Comparison of ENCODE assay signal across 13 cellular contexts in the genomic region with DNA sequence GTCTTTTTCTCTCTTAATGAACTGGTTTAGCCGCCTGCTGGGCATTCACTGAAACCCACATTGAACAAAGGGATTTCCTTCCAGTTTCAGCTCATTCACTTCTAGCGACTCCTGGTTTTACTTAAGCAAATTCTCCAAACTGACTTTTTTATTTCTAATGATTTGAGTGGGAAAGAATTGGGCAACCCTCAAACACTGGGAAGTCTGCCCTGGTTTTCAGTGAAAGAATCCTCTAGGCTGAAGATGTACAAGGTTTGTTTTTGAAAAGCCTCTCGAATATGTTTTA. TPM values are rescaled to one million over a fixed set of nuclear protein-coding genes. Genes with fewer than 3 reads are reported as not detected.
DNase-seq lines count a peak whose midpoint lies in the region; ATAC-seq and TF ChIP-seq lines count a peak whose summit lies in the region.
"Had no signal": no experiment of that assay in that cellular context is flagged by ENCODE, and none has a peak within 500 bp of the region (broad histone marks: within the 10 kb centered on the region; RNA-seq: fewer than 3 reads in every experiment).

No MANE protein-coding gene starts in this region.

- H3K4me3 ChIP-seq in AG10803 (ENCODE audit: low read length) (no peak overlapping the region), endodermal cell (ENCODE audit: low read length) (peak overlapping the region; percentile 12), mesenchymal stem cell (ENCODE audit: insufficient read depth in 1 of 2, low read depth in 1 of 2, low read length in 2 of 2) (no peak overlapping the region)

- no peak overlapping the region for H3K27ac Mint-ChIP-seq in endodermal cell
- H3K27ac Mint-ChIP-seq in stimulated activated effector memory CD8-positive, alpha-beta T cell treated with anti-CD3 and anti-CD28 coated beads, Interleukin-12 subunit alpha, Interleukin-12 subunit beta, amount 100 ng/mL, for 72 hours, result no peak overlapping the region
- H3K27ac Mint-ChIP-seq: activated CD8-positive, alpha-beta memory T cell treated with anti-CD3 and anti-CD28 coated beads, Interleukin-2, amount 10 ng/mL, durations not matched to agents 7 days and 5 days; memory B cell had no signal

- H3K4me2 ChIP-seq in mesenchymal stem cell (ENCODE audit: low read length, poor library complexity, severe bottlenecking), result no peak overlapping the region

- H3K36me3 ChIP-seq in endodermal cell (ENCODE audit: control insufficient read depth, insufficient read depth, low read length) (no peaks in the 10 kb centered on the region), mesenchymal stem cell (ENCODE audit: control insufficient read depth in 1 of 2, insufficient read depth in 2 of 2, low read depth in 1 of 2, low read length in 2 of 2) (peaks cover 8 to 72% of the 10 kb centered on the region in 2 experiments)

- H2BK15ac ChIP-seq in mesenchymal stem cell (ENCODE audit: low read depth, poor library complexity, severe bottlenecking), result no peak overlapping the region

- peak; percentile 67 for TF ChIP-seq CTCF in AG10803 (conservative IDR thresholded peaks at IDR 0.05; ENCODE audit: low read length)
- TF ChIP-seq CTCF in endodermal cell (conservative IDR thresholded peaks at IDR 0.05), result peak; percentile 82

- H3K27me3 Mint-ChIP-seq in endodermal cell (ENCODE audit: insufficient read depth), result peaks cover 88% of the 10 kb centered on the region
- H3K27me3 Mint-ChIP-seq: activated CD8-positive, alpha-beta memory T cell treated with anti-CD3 and anti-CD28 coated beads, Interleukin-2, amount 10 ng/mL, durations not matched to agents 7 days and 5 days; memory B cell had no signal

- DNase-seq in AG10803 (ENCODE audit: low read depth), result peak; percentile 87
- DNase-seq in NCI-H526 treated with DMSO at 0.1 percent for 48 hours (lab: John Stamatoyannopoulos, UW), result peak; percentile 25
- peak; percentile 75 for DNase-seq in endodermal cell
- peak; percentile 69 for DNase-seq in mesenchymal stem cell
- DNase-seq in stimulated activated effector memory CD8-positive, alpha-beta T cell treated with anti-CD3 and anti-CD28 coated beads, Interleukin-12 subunit alpha, Interleukin-12 subunit beta, amount 100 ng/mL, for 72 hours (ENCODE audit: low spot score in 2 of 2), result no peak
- DNase-seq: activated CD8-positive, alpha-beta memory T cell treated with anti-CD3 and anti-CD28 coated beads, Interleukin-2, amount 10 ng/mL, durations not matched to agents 7 days and 5 days; cerebellar nuclear complex; DMS 273 treated with DMSO at 0.1 percent for 48 hours; SHP77 had no signal

- no peak overlapping the region for H2AK5ac ChIP-seq in mesenchymal stem cell (ENCODE audit: low read length, severe bottlenecking)

- H3K14ac ChIP-seq in mesenchymal stem cell (ENCODE audit: low read length in 2 of 2), result no peak overlapping the region

- H3K9me3 ChIP-seq in endodermal cell (ENCODE audit: control insufficient read depth, low read length) (no peaks in the 10 kb centered on the region), mesenchymal stem cell (ENCODE audit: control insufficient read depth, low read length) (no peaks in the 10 kb centered on the region)

- H3K27me3 ChIP-seq in endodermal cell (ENCODE audit: control insufficient read depth, insufficient read depth, low read length, poor library complexity, severe bottlenecking), result peaks cover 33% of the 10 kb centered on the region
- no peaks in the 10 kb centered on the region for H3K27me3 ChIP-seq in mesenchymal stem cell (ENCODE audit: control insufficient read depth in 1 of 2, insufficient read depth in 1 of 2, low read length in 2 of 2)

- no peak overlapping the region for H3K4ac ChIP-seq in mesenchymal stem cell (ENCODE audit: low read depth in 1 of 2, low read length in 2 of 2)

- no peak overlapping the region for H3K23ac ChIP-seq in mesenchymal stem cell (ENCODE audit: low read length in 2 of 2)

- ATAC-seq in HG02798 (IDR thresholded peaks at IDR 0.05; ENCODE audit: poor library complexity, unreplicated experiment) (no peak), GM18505 (IDR thresholded peaks at IDR 0.05; ENCODE audit: unreplicated experiment) (no peak), GM19395 (IDR thresholded peaks at IDR 0.05; ENCODE audit: unreplicated experiment) (no peak)
- no peak for ATAC-seq in stimulated activated effector memory CD8-positive, alpha-beta T cell treated with anti-CD3 and anti-CD28 coated beads, Interleukin-12 subunit alpha, Interleukin-12 subunit beta, amount 100 ng/mL, for 72 hours
- ATAC-seq: activated CD8-positive, alpha-beta memory T cell treated with anti-CD3 and anti-CD28 coated beads, Interleukin-2, amount 10 ng/mL, durations not matched to agents 7 days and 5 days had no signal

- no peak overlapping the region for H2BK5ac ChIP-seq in mesenchymal stem cell (ENCODE audit: low read depth, low read length, poor library complexity, severe bottlenecking)

- no peak overlapping the region for H2BK120ac ChIP-seq in mesenchymal stem cell (ENCODE audit: low read depth, low read length)

- H3K4me1 ChIP-seq in endodermal cell (ENCODE audit: control insufficient read depth, insufficient read depth, low read length), result peaks cover 45% of the 10 kb centered on the region
- peaks cover 4% of the 10 kb centered on the region for H3K4me1 ChIP-seq in mesenchymal stem cell (ENCODE audit: control insufficient read depth, insufficient read depth, low read depth, low read length)

- no peak for TF ChIP-seq POLR2A in GM18505 (IDR thresholded peaks at IDR 0.05; ENCODE audit: borderline replicate concordance, extremely low read depth, insufficient read depth, insufficient read length)

- H3K18ac ChIP-seq in mesenchymal stem cell (ENCODE audit: low read depth in 1 of 2, low read length in 2 of 2), result no peak overlapping the region

- H3K4me1 Mint-ChIP-seq in endodermal cell, result peaks cover 74% of the 10 kb centered on the region
- H3K4me1 Mint-ChIP-seq in stimulated activated effector memory CD8-positive, alpha-beta T cell treated with anti-CD3 and anti-CD28 coated beads, Interleukin-12 subunit alpha, Interleukin-12 subunit beta, amount 100 ng/mL, for 72 hours, result no peaks in the 10 kb centered on the region
- H3K4me1 Mint-ChIP-seq: activated CD8-positive, alpha-beta memory T cell treated with anti-CD3 and anti-CD28 coated beads, Interleukin-2, amount 10 ng/mL, durations not matched to agents 7 days and 5 days had no signal

- H3K4me3 Mint-ChIP-seq in endodermal cell, result no peak overlapping the region
- no peak overlapping the region for H3K4me3 Mint-ChIP-seq in stimulated activated effector memory CD8-positive, alpha-beta T cell treated with anti-CD3 and anti-CD28 coated beads, Interleukin-12 subunit alpha, Interleukin-12 subunit beta, amount 100 ng/mL, for 72 hours
- H3K4me3 Mint-ChIP-seq: activated CD8-positive, alpha-beta memory T cell treated with anti-CD3 and anti-CD28 coated beads, Interleukin-2, amount 10 ng/mL, durations not matched to agents 7 days and 5 days; memory B cell had no signal

- H3K27ac ChIP-seq in endodermal cell (ENCODE audit: low read depth, low read length) (peak overlapping the region; percentile 87), mesenchymal stem cell (ENCODE audit: low read length, poor library complexity, severe bottlenecking) (no peak overlapping the region)

- no peaks in the 10 kb centered on the region for H3K36me3 Mint-ChIP-seq in endodermal cell (ENCODE audit: low read depth)
- no peaks in the 10 kb centered on the region for H3K36me3 Mint-ChIP-seq in stimulated activated effector memory CD8-positive, alpha-beta T cell treated with anti-CD3 and anti-CD28 coated beads, Interleukin-12 subunit alpha, Interleukin-12 subunit beta, amount 100 ng/mL, for 72 hours
- H3K36me3 Mint-ChIP-seq: activated CD8-positive, alpha-beta memory T cell treated with anti-CD3 and anti-CD28 coated beads, Interleukin-2, amount 10 ng/mL, durations not matched to agents 7 days and 5 days had no signal

- no peak overlapping the region for H2AFZ ChIP-seq in mesenchymal stem cell (ENCODE audit: low read depth, low read length)

- H3K79me1 ChIP-seq in mesenchymal stem cell (replicated peaks; ENCODE audit: low read length, poor library complexity, severe bottlenecking), result no peaks in the 10 kb centered on the region

- 20 to 47% methylated on average over 2 to 3 of the region's 3 CpGs for WGBS in endodermal cell (ENCODE audit: insufficient coverage in 1 of 2, insufficient read length in 1 of 2), 2 experiments
- WGBS in mesenchymal stem cell, result 54% methylated on average over 2 of the region's 3 CpGs

- no peaks in the 10 kb centered on the region for H3K9me3 Mint-ChIP-seq in endodermal cell
- H3K9me3 Mint-ChIP-seq in stimulated activated effector memory CD8-positive, alpha-beta T cell treated with anti-CD3 and anti-CD28 coated beads, Interleukin-12 subunit alpha, Interleukin-12 subunit beta, amount 100 ng/mL, for 72 hours, result no peaks in the 10 kb centered on the region
- H3K9me3 Mint-ChIP-seq: memory B cell had no signal

- no peak overlapping the region for H4K8ac ChIP-seq in mesenchymal stem cell (ENCODE audit: low read length)

- H4K91ac ChIP-seq in mesenchymal stem cell (ENCODE audit: low read length), result no peak overlapping the region

- H3K9ac ChIP-seq in endodermal cell (ENCODE audit: extremely low read depth, low read length, poor library complexity, severe bottlenecking), result no peak overlapping the region
- H3K9ac ChIP-seq in mesenchymal stem cell (ENCODE audit: low read length), result peak overlapping the region; percentile 47

- no peak overlapping the region for H2BK12ac ChIP-seq in mesenchymal stem cell (ENCODE audit: low read length in 2 of 2)

RNA-seq across cellular contexts. Expression of a gene that starts 45.5 kb away (rescaled TPM):
- total RNA-seq in endodermal cell, result 1 to 10 TPM; 1.4 to 1.6 TPM
- 87.8 TPM for polyA plus RNA-seq in endodermal cell (2013, experiment 1 of 2)
- polyA plus RNA-seq in endodermal cell (2013, experiment 2 of 2), result 69.3 TPM
- 39.6 TPM for polyA plus RNA-seq in mesenchymal stem cell (2013, experiment 1 of 2)
- polyA plus RNA-seq in mesenchymal stem cell (2013, experiment 2 of 2), result 38.7 TPM

Comparison
In these comparisons a context has a peak if more than half of its experiments do, and no peak if none do; other contexts are left out.
1. DNase-seq: peak in AG10803 (single experiment), NCI-H526 treated with DMSO at 0.1 percent for 48 hours (single experiment), endodermal cell (single experiment) and mesenchymal stem cell (single experiment); none in stimulated activated effector memory CD8-positive, alpha-beta T cell treated with anti-CD3 and anti-CD28 coated beads, Interleukin-12 subunit alpha, Interleukin-12 subunit beta, amount 100 ng/mL, for 72 hours (0 of 2).